Comparison of ENCODE assay signal across 9 cellular contexts in genomic region chr4:151885123-151885522, GRCh38.
"Had no signal": no experiment of that assay in that cellular context is flagged by ENCODE, and none has a peak within 500 bp of the region (broad histone marks: within the 10 kb centered on the region; RNA-seq: fewer than 3 reads in every experiment).

No MANE protein-coding gene starts in this region.

- DNase-seq: GM23248, GOT3, H9, HCEC 1CT, KG1 had no signal

- H3K27me3 Mint-ChIP-seq: IgD-negative memory B cell had no signal

- H3K27ac Mint-ChIP-seq: IgD-negative memory B cell had no signal

- H3K9ac ChIP-seq: GM23248 had no signal

- H3K4me3 Mint-ChIP-seq: H9, IgD-negative memory B cell had no signal

- H3K9me3 Mint-ChIP-seq: H9 had no signal

- ATAC-seq: HepG2 had no signal

- FAIRE-seq: H54, HepG2 had no signal

- H3K4me3 ChIP-seq: GM23248 had no signal

- H3K27ac ChIP-seq: GM23248, HL-60 had no signal

- H3K36me3 Mint-ChIP-seq: IgD-negative memory B cell had no signal

- H2AFZ ChIP-seq: GM23248 had no signal
